In the genomic region with DNA sequence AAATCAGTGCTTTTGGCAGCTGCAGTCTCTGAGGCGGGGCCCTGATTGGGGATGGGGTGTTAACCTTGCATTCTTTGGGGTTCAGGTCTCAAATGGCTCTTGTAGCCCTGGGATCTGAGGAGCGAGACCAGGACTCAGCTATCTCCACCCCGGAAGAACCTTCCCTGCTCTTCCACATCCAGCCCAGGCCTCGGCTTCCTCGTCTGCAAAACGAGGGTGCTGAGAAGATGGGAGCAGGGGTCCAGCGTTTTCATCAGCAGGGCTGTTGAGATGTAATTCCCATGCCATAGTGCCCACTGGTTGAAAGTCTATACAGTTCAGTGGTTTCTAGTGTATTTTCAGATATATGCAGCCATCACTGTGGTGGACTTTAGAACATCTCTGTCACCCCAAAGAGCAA, we compare ENCODE assay signal across 29 cellular contexts. TPM values are rescaled to one million over a fixed set of nuclear protein-coding genes. Genes with fewer than 3 reads are reported as not detected.
"Had no signal": no experiment of that assay in that cellular context is flagged by ENCODE, and none has a peak within 500 bp of the region (broad histone marks: within the 10 kb centered on the region; RNA-seq: fewer than 3 reads in every experiment).

No MANE protein-coding gene starts in this region.

- FAIRE-seq: K562 had no signal

- ATAC-seq: activated T-cell treated with anti-CD3 and anti-CD28 coated beads, Interleukin-2, amount 50 U/mL, for 72 hours; K562; Panc1; Right ventricle myocardium inferior; T-cell had no signal

- H3K36me3 ChIP-seq: adrenal gland had no signal

- H3K36me3 Mint-ChIP-seq: activated CD4-positive, alpha-beta memory T cell treated with anti-CD3 and anti-CD28 coated beads for 36 hours; activated naive CD8-positive, alpha-beta T cell treated with anti-CD3 and anti-CD28 coated beads, Interleukin-2, amount 10 ng/mL, durations not matched to agents 7 days and 5 days; T-cell had no signal

- H3K27ac ChIP-seq: adrenal gland, SK-N-MC, VCaP had no signal

- H3K4me1 Mint-ChIP-seq: activated CD4-positive, alpha-beta T cell treated with anti-CD3 and anti-CD28 coated beads, Interleukin-2, amount 10 ng/mL, durations not matched to agents 7 days and 5 days; activated naive CD8-positive, alpha-beta T cell treated with anti-CD3 and anti-CD28 coated beads, Interleukin-2, amount 10 ng/mL, durations not matched to agents 7 days and 5 days; T-cell had no signal

- H3K4me3 ChIP-seq: adrenal gland, K562, SK-N-MC had no signal

- H3K4me1 ChIP-seq: adrenal gland had no signal

- H3K9me3 Mint-ChIP-seq: activated CD4-positive, alpha-beta memory T cell treated with anti-CD3 and anti-CD28 coated beads for 36 hours; activated CD4-positive, alpha-beta T cell treated with anti-CD3 and anti-CD28 coated beads, Interleukin-2, amount 10 ng/mL, durations not matched to agents 7 days and 5 days; activated naive CD8-positive, alpha-beta T cell treated with anti-CD3 and anti-CD28 coated beads, Interleukin-2, amount 10 ng/mL, durations not matched to agents 7 days and 5 days; activated T-cell treated with anti-CD3 and anti-CD28 coated beads, Interleukin-2, amount 50 U/mL, for 72 hours; activated T-helper 2 cell treated with anti-CD3 and anti-CD28 coated beads, Interferon-gamma antibody, Interleukin-2, Interleukin-4, amounts not matched to agents 10 μg/mL and 5 μg/mL and 100 μg/mL, durations not matched to agents 14 hours and 24 hours and 36 hours; T-cell had no signal

- H3K4me3 Mint-ChIP-seq: activated CD4-positive, alpha-beta memory T cell treated with anti-CD3 and anti-CD28 coated beads for 36 hours; activated CD4-positive, alpha-beta T cell treated with anti-CD3 and anti-CD28 coated beads, Interleukin-2, amount 10 ng/mL, durations not matched to agents 7 days and 5 days; activated naive CD8-positive, alpha-beta T cell treated with anti-CD3 and anti-CD28 coated beads, Interleukin-2, amount 10 ng/mL, durations not matched to agents 7 days and 5 days; activated T-cell treated with anti-CD3 and anti-CD28 coated beads, Interleukin-2, amount 50 U/mL, for 72 hours; T-cell had no signal

- H3K27me3 ChIP-seq: adrenal gland had no signal

- H3K9me3 ChIP-seq: adrenal gland had no signal

- H3K27me3 Mint-ChIP-seq: activated CD4-positive, alpha-beta memory T cell treated with anti-CD3 and anti-CD28 coated beads for 36 hours had no signal

- DNase-seq: activated CD4-positive, alpha-beta memory T cell treated with anti-CD3 and anti-CD28 coated beads for 36 hours; activated CD4-positive, alpha-beta T cell treated with anti-CD3 and anti-CD28 coated beads, Interleukin-2, amount 10 ng/mL, durations not matched to agents 7 days and 5 days; activated CD4-positive, CD25-positive, alpha-beta regulatory T cell; activated naive CD4-positive, alpha-beta T cell treated with anti-CD3 and anti-CD28 coated beads, Interleukin-2, amount 50 U/mL, for 16 hours; activated naive CD8-positive, alpha-beta T cell treated with anti-CD3 and anti-CD28 coated beads, Interleukin-2, amount 10 ng/mL, durations not matched to agents 7 days and 5 days; activated T-cell treated with anti-CD3 and anti-CD28 coated beads, Interleukin-2, amount 50 U/mL, for 72 hours; anterior cingulate cortex; caudate nucleus; Karpas-422; NCI-H1048; NCI-H146; NCI-H187 treated with DMSO at 0.1 percent for 48 hours; NCI-H2081 treated with DMSO at 0.1 percent for 48 hours; NCI-H2171; NCI-H226; NCI-H526; NK-92 treated with Interleukin-12 subunit alpha and Interleukin-12 subunit beta, amount 100 ng/mL, for 24 hours; OCI-M1; RPMI8226; T-helper 2 cell; T1000 had no signal

- H3K27ac Mint-ChIP-seq: activated CD4-positive, alpha-beta memory T cell treated with anti-CD3 and anti-CD28 coated beads for 36 hours; activated CD4-positive, alpha-beta T cell treated with anti-CD3 and anti-CD28 coated beads, Interleukin-2, amount 10 ng/mL, durations not matched to agents 7 days and 5 days; activated naive CD8-positive, alpha-beta T cell treated with anti-CD3 and anti-CD28 coated beads, Interleukin-2, amount 10 ng/mL, durations not matched to agents 7 days and 5 days; activated T-cell treated with anti-CD3 and anti-CD28 coated beads, Interleukin-2, amount 50 U/mL, for 72 hours; activated T-helper 2 cell treated with anti-CD3 and anti-CD28 coated beads, Interferon-gamma antibody, Interleukin-2, Interleukin-4, amounts not matched to agents 10 μg/mL and 5 μg/mL and 100 μg/mL, durations not matched to agents 14 hours and 24 hours and 36 hours; T-cell had no signal

RNA-seq across cellular contexts. Expression of a gene that starts 34.7 kb away (rescaled TPM):
- total RNA-seq: K562, Right ventricle myocardium inferior had no signal
- polyA plus RNA-seq: K562 had no signal
